Comparison of ENCODE assay signal across 11 cellular contexts in the genomic region with DNA sequence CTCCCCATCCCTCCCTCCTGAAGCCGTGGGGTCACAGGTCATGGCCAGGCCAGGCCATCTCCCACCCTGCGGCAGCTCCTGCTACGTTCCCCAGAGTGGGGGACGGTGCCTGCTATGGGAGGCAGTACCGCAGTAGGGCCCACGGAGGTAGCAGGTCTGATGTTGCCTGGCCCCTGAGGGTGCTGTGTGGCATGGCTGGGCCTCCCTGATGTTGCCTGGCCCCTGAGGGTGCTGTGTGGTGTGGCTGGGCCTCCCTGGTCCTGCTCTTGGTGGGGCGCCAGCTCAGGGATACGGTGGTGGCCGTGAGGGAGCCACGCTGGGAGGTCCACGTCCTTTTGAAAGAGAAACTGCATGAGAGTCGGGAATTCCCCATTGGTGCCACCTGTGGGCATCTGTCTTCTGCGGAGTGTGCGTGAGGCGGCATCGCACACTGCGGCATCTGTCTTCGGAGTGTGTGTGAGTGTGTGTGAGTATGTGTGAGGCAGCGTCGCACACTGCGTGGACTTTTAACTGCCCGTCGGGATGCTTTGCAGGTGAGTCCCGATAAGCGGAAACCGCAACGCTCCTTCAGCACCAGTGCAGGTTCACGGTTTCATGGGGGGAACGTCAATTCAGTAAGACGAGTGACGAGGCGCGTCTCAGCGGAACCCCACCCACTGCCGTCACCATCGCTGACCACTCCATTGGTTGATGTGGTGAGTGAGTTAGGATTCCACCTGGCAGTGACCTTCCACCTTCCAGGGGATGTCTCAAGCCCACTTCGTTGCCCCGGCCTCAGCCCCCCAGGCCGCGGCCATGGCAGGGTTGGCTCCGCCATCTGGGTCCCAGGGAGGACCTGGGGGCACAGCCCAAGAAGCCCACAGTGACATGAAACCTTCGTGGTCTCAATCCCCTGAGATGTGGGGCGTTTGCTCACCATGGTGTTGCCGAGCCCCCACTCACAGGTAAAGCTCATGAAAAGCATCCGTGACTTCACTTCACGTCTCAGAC. TPM values are rescaled to one million over a fixed set of nuclear protein-coding genes. Genes with fewer than 3 reads are reported as not detected.
A peak's percentile ranks its signal among the peaks of the same experiment; 100 is the strongest.
DNase-seq lines count a peak whose midpoint lies in the region; ATAC-seq, FAIRE-seq and TF ChIP-seq lines count a peak whose summit lies in the region.
"Had no signal": no experiment of that assay in that cellular context is flagged by ENCODE, and none has a peak within 500 bp of the region (broad histone marks: within the 10 kb centered on the region; RNA-seq: fewer than 3 reads in every experiment).

No MANE protein-coding gene starts in this region.

- no peak overlapping the region for H2BK120ac ChIP-seq in mesenchymal stem cell (ENCODE audit: low read depth, low read length)

- no peak overlapping the region for H4K91ac ChIP-seq in mesenchymal stem cell (ENCODE audit: low read length)

- no peak overlapping the region for H3K4me2 ChIP-seq in mesenchymal stem cell (ENCODE audit: low read length, poor library complexity, severe bottlenecking)

- TF ChIP-seq EP300 in esophagus muscularis mucosa (IDR thresholded peaks at IDR 0.05) = no peak

- no peak overlapping the region for H3K18ac ChIP-seq in mesenchymal stem cell (ENCODE audit: low read depth in 1 of 2, low read length in 2 of 2)

- intact Hi-C loops in Panc1 (cut with micrococcal nuclease; ENCODE audit: unreplicated experiment) = no loop called here
- intact Hi-C loops in esophagus muscularis mucosa (cut with DNase I) = no loop called here

- TF ChIP-seq POLR2A in esophagus muscularis mucosa (IDR thresholded peaks at IDR 0.05; ENCODE audit: low read depth) = no peak

- FAIRE-seq in HTR-8/SVneo (lab: Jason Lieb, UNC) = no peak

- CTCF ChIA-PET in Panc1 (lab: Charles Lee) = no interaction called here

- ATAC-seq in Panc1 (no peak), HG02759 (IDR thresholded peaks at IDR 0.05; ENCODE audit: unreplicated experiment) (no peak)

- H3K4me1 ChIP-seq in Panc1 (ENCODE audit: control insufficient read depth, insufficient read depth, low read length) (no peaks in the 10 kb centered on the region), esophagus muscularis mucosa (peaks cover 0 to 5% (median 2%) of the 10 kb centered on the region in 4 donors), mesenchymal stem cell (ENCODE audit: control insufficient read depth, insufficient read depth, low read depth, low read length) (no peaks in the 10 kb centered on the region), stomach smooth muscle (ENCODE audit: control insufficient read depth, insufficient read depth, low read length) (peaks cover 4% of the 10 kb centered on the region)

- TF ChIP-seq CTCF in Panc1 (IDR thresholded peaks at IDR 0.05) = no peak
- no peak for TF ChIP-seq CTCF in esophagus muscularis mucosa (IDR thresholded peaks at IDR 0.05)

- no peak overlapping the region for H3K14ac ChIP-seq in mesenchymal stem cell (ENCODE audit: low read length in 2 of 2)

- H2AFZ ChIP-seq in mesenchymal stem cell (ENCODE audit: low read depth, low read length) = no peak overlapping the region

- H3K27me3 ChIP-seq in Panc1 (ENCODE audit: control insufficient read depth, insufficient read depth, low read length) (no peaks in the 10 kb centered on the region), esophagus muscularis mucosa (peaks cover 0 to 53% (median 0%) of the 10 kb centered on the region in 4 donors), mesenchymal stem cell (ENCODE audit: control insufficient read depth in 1 of 2, insufficient read depth in 1 of 2, low read length in 2 of 2) (peaks cover 9 to 38% of the 10 kb centered on the region in 2 experiments), stomach smooth muscle (ENCODE audit: control insufficient read depth in 1 of 2, insufficient read depth in 2 of 2, low read length in 2 of 2) (peaks cover 10% of the 10 kb centered on the region in 2 donors)

- H3K27ac ChIP-seq in Panc1 (ENCODE audit: low read length) (no peak overlapping the region; the same call in 1 of the 2 replicates), esophagus muscularis mucosa (replicated peaks in 1 of 4) (no peak overlapping the region), mesenchymal stem cell (ENCODE audit: low read length, poor library complexity, severe bottlenecking) (no peak overlapping the region), stomach smooth muscle (ENCODE audit: low read length) (no peak overlapping the region)

- H3K9me3 ChIP-seq in Panc1 (ENCODE audit: control insufficient read depth, insufficient read depth, low read depth, low read length) (no peaks in the 10 kb centered on the region), esophagus muscularis mucosa (no peaks in the 10 kb centered on the region), mesenchymal stem cell (ENCODE audit: control insufficient read depth, low read length) (no peaks in the 10 kb centered on the region), stomach smooth muscle (ENCODE audit: control insufficient read depth in 2 of 2, low read length in 2 of 2) (no peaks in the 10 kb centered on the region)

- H2BK12ac ChIP-seq in mesenchymal stem cell (ENCODE audit: low read length in 2 of 2) = no peak overlapping the region

- no peak overlapping the region for H3K4ac ChIP-seq in mesenchymal stem cell (ENCODE audit: low read depth in 1 of 2, low read length in 2 of 2)

- no peak for DNase-seq in Panc1 (ENCODE audit: low read depth, low spot score)
- DNase-seq in esophagus muscularis mucosa (ENCODE audit: extremely low spot score) = no peak
- no peak for DNase-seq in mesenchymal stem cell
- no peak for DNase-seq in activated CD4-positive, CD25-positive, alpha-beta regulatory T cell treated with anti-CD3 and anti-CD28 coated beads, Interleukin-2, amount 50 U/mL, for 72 hours
- DNase-seq in HTR-8/SVneo (ENCODE audit: insufficient read length, low spot score) = no peak
- no peak for DNase-seq in T-helper 2 cell
- DNase-seq: NCI-H2029 treated with DMSO at 0.1 percent for 48 hours; SIG-M5; stimulated activated CD4-positive, alpha-beta T cell treated with anti-CD3 and anti-CD28 coated beads, Interleukin-4, amount 100 ng/mL, for 24 hours had no signal

- no peaks in the 10 kb centered on the region for H3K79me1 ChIP-seq in mesenchymal stem cell (replicated peaks; ENCODE audit: low read length, poor library complexity, severe bottlenecking)

- BruUV-seq in Panc1 (replicated peaks; lab: Mats Ljungman, UMichigan) = no TSS peak

- H3K36me3 ChIP-seq in Panc1 (ENCODE audit: control insufficient read depth, insufficient read depth, low read length) (no peaks in the 10 kb centered on the region), esophagus muscularis mucosa (no peaks in the 10 kb centered on the region), mesenchymal stem cell (ENCODE audit: control insufficient read depth in 1 of 2, insufficient read depth in 2 of 2, low read depth in 1 of 2, low read length in 2 of 2) (no peaks in the 10 kb centered on the region), stomach smooth muscle (ENCODE audit: control insufficient read depth in 2 of 2, insufficient read depth in 2 of 2, low read length in 2 of 2) (no peaks in the 10 kb centered on the region)

- in situ Hi-C loops in Panc1 (cut with HindIII; ENCODE audit: low pct_unique_long_range_greater_than_20kb, low sequenced_read_pairs) = no loop called here

- H3K4me3 ChIP-seq in Panc1 (ENCODE audit: low read depth in 2 of 2, low read length in 2 of 2) (peak overlapping the region; percentile 1 to 24; a peak in 1 of 4 replicates), esophagus muscularis mucosa (peak overlapping the region; percentile 39 to 57 (median 44)), mesenchymal stem cell (ENCODE audit: insufficient read depth in 1 of 2, low read depth in 1 of 2, low read length in 2 of 2) (peak overlapping the region in 1 of 2 experiments; percentile 79), stomach smooth muscle (ENCODE audit: low read length in 2 of 2) (peak overlapping the region; percentile 41 to 69)

- POLR2A ChIA-PET in Panc1 (lab: Charles Lee) = no interaction called here

- H3K9ac ChIP-seq in mesenchymal stem cell (ENCODE audit: low read length) = peak overlapping the region; percentile 82
- H3K9ac ChIP-seq in stomach smooth muscle (ENCODE audit: low read length in 2 of 2) = no peak overlapping the region

- H3K23ac ChIP-seq in mesenchymal stem cell (ENCODE audit: low read length in 2 of 2) = no peak overlapping the region

- H2AK5ac ChIP-seq in mesenchymal stem cell (ENCODE audit: low read length, severe bottlenecking) = no peak overlapping the region

- no peak overlapping the region for H4K8ac ChIP-seq in mesenchymal stem cell (ENCODE audit: low read length)

- H2BK15ac ChIP-seq in mesenchymal stem cell (ENCODE audit: low read depth, poor library complexity, severe bottlenecking) = no peak overlapping the region

- WGBS in esophagus muscularis mucosa = 94% methylated on average over 36 of the region's 46 CpGs
- 91% methylated on average over 46 of the region's 46 CpGs for WGBS in mesenchymal stem cell

- H2BK5ac ChIP-seq in mesenchymal stem cell (ENCODE audit: low read depth, low read length, poor library complexity, severe bottlenecking) = no peak overlapping the region

RNA-seq across cellular contexts. Expression of a gene that starts 51.2 kb away (rescaled TPM):
- total RNA-seq in Panc1 (2021; ENCODE audit: unreplicated experiment) = 1.6 TPM
- 1.4 TPM for polyA plus RNA-seq in Panc1 (2012; ENCODE audit: insufficient read length)
- total RNA-seq in esophagus muscularis mucosa = 1 to 10 TPM in 1 of 4 donors, under 1 TPM in 3; under 0.01 to 1.3 (median 0.28) TPM
- 1.2 TPM for polyA plus RNA-seq in mesenchymal stem cell (2013, experiment 1 of 2)
- polyA plus RNA-seq in mesenchymal stem cell (2013, experiment 2 of 2) = 1.6 TPM
